Comparison of ENCODE assay signal across 19 cellular contexts in the genomic region with DNA sequence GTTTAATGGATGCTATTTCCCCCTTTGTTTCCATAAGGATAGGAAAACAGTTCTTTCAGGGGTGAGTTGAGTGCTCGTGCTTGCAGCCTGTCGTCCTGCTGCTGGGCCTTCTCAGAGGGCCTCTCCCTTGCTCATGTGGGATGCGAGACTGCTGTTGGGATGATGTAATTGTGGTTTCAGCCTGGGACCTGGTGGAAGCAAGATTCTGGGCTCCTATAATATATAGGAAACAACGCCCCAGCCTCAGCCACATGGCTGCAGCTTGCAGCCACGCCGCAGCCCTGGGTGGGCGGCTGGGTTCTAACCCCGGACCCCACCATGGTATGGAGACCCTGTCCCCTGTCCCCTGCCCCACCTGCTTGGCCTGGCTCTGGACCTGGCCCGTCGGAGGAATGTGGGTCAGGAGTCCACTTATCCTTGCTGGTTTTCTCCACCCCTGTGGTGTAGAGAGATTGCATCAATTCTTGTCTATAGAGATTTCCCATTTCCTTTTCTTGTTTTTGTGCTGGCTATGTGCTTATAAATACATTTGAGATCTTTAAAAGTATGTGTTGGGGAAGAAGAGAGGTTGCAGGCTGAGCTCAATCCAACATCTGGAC.
DNase-seq lines count a peak whose midpoint lies in the region; ATAC-seq and TF ChIP-seq lines count a peak whose summit lies in the region.
"Had no signal": no experiment of that assay in that cellular context is flagged by ENCODE, and none has a peak within 500 bp of the region (broad histone marks: within the 10 kb centered on the region; RNA-seq: fewer than 3 reads in every experiment).

No MANE protein-coding gene starts in this region.

- peak in 7 of 8 donors; percentile 19 to 71 (median 59) for ATAC-seq in heart right ventricle
- ATAC-seq: activated T-cell treated with anti-CD3 and anti-CD28 coated beads, Interleukin-2, amount 50 U/mL, for 72 hours; pancreas had no signal

- no peaks in the 10 kb centered on the region for H3K9me3 ChIP-seq in adipocyte (ENCODE audit: control insufficient read depth, low read length)
- H3K9me3 ChIP-seq in heart right ventricle: no peaks in the 10 kb centered on the region
- H3K9me3 ChIP-seq: adrenal gland, pancreas, upper lobe of left lung had no signal

- H3K27ac ChIP-seq in heart right ventricle: no peak overlapping the region
- H3K27ac ChIP-seq: adrenal gland, epithelial cell of prostate, pancreas, upper lobe of left lung had no signal

- no peaks in the 10 kb centered on the region for H3K27me3 ChIP-seq in adipocyte (replicated peaks; ENCODE audit: control insufficient read depth, insufficient read depth, low read length)
- no peaks in the 10 kb centered on the region for H3K27me3 ChIP-seq in heart right ventricle
- H3K27me3 ChIP-seq: adrenal gland, pancreas, upper lobe of left lung had no signal

- DNase-seq in AG04449 (ENCODE audit: low read depth, low spot score) (peak; percentile 2), NB4 (ENCODE audit: low read depth) (peak; percentile 92), adipocyte (ENCODE audit: low read depth) (peak; percentile 23), heart right ventricle (no peak), lower leg skin (ENCODE audit: low spot score in 2 of 2) (no peak), COR-L47 (lab: John Stamatoyannopoulos, UW) (no peak), SHP77 (lab: John Stamatoyannopoulos, UW) (no peak), HuH-7.5 (ENCODE audit: low spot score) (no peak)
- DNase-seq: activated CD4-positive, alpha-beta memory T cell treated with anti-CD3 and anti-CD28 coated beads, Interleukin-2, amount 10 ng/mL, durations not matched to agents 7 days and 5 days; activated T-cell treated with anti-CD3 and anti-CD28 coated beads, Interleukin-2, amount 50 U/mL, for 72 hours; adrenal gland; CD4-positive, CD25-positive, alpha-beta regulatory T cell; cortex of kidney; hippocampal formation; NCI-H1092; pancreas; stimulated activated naive CD4-positive, alpha-beta T cell had no signal

- POLR2A ChIA-PET in AG04449 (lab: Yijun Ruan, JAX): no interaction called here

- H3K36me3 ChIP-seq in adipocyte (ENCODE audit: control insufficient read depth, insufficient read depth, low read length, severe bottlenecking) (no peaks in the 10 kb centered on the region), heart right ventricle (no peaks in the 10 kb centered on the region)
- H3K36me3 ChIP-seq: adrenal gland, pancreas, upper lobe of left lung had no signal

- CTCF ChIA-PET in AG04449 (lab: Yijun Ruan, JAX): no interaction called here

- no peak for TF ChIP-seq CTCF in AG04449 (IDR thresholded peaks at IDR 0.05; ENCODE audit: insufficient read depth, low read length, missing control alignments)
- no peak for TF ChIP-seq CTCF in NB4 (IDR thresholded peaks at IDR 0.05; ENCODE audit: low read depth, low read length)
- TF ChIP-seq CTCF in heart right ventricle (IDR thresholded peaks at IDR 0.05): no peak
- no peak for TF ChIP-seq CTCF in lower leg skin (IDR thresholded peaks at IDR 0.05)

- peaks cover 6% of the 10 kb centered on the region for H3K4me1 ChIP-seq in adipocyte (ENCODE audit: control insufficient read depth, insufficient read depth, low read length)
- H3K4me1 ChIP-seq in heart right ventricle: peaks cover 0 to 8% (median 0%) of the 10 kb centered on the region in 9 donors
- H3K4me1 ChIP-seq: adrenal gland, pancreas had no signal

- intact Hi-C loops in heart right ventricle (cut with DNase I): no loop called here
- intact Hi-C loops in lower leg skin (cut with DNase I; ENCODE audit: low total_unique reads): no loop called here

- no peak for TF ChIP-seq POLR2A in NB4 (IDR thresholded peaks at IDR 0.05; ENCODE audit: extremely low read depth, insufficient read length)
- TF ChIP-seq POLR2A in lower leg skin (IDR thresholded peaks at IDR 0.05): no peak

- H3K4me3 ChIP-seq in AG04449 (ENCODE audit: low read depth, low read length): no peak overlapping the region
- H3K4me3 ChIP-seq in NB4 (ENCODE audit: low read depth, low read length): peak overlapping the region; percentile 48
- H3K4me3 ChIP-seq in adipocyte (ENCODE audit: low read length): no peak overlapping the region
- H3K4me3 ChIP-seq in heart right ventricle: no peak overlapping the region
- H3K4me3 ChIP-seq in lower leg skin (ENCODE audit: low read depth, poor library complexity, severe bottlenecking): no peak overlapping the region
- H3K4me3 ChIP-seq: adrenal gland, pancreas, upper lobe of left lung had no signal

- H3K9ac ChIP-seq in adipocyte (ENCODE audit: low read length): no peak overlapping the region

- WGBS in heart right ventricle, 2 donors: 72 to 79% methylated on average over 10 of the region's 10 CpGs
- 74 to 84% methylated on average over 10 of the region's 10 CpGs for WGBS in lower leg skin, 2 donors

Comparison
In these comparisons a context has a peak if more than half of its experiments do, and no peak if none do; other contexts are left out.
1. DNase-seq: peak in AG04449 (single experiment), NB4 (single experiment) and adipocyte (single experiment); none in heart right ventricle (0 of 2), lower leg skin (0 of 2), COR-L47 (single experiment), SHP77 (0 of 2) and HuH-7.5 (single experiment).